ENCODE assay signal across 10 cellular contexts in the genomic region with DNA sequence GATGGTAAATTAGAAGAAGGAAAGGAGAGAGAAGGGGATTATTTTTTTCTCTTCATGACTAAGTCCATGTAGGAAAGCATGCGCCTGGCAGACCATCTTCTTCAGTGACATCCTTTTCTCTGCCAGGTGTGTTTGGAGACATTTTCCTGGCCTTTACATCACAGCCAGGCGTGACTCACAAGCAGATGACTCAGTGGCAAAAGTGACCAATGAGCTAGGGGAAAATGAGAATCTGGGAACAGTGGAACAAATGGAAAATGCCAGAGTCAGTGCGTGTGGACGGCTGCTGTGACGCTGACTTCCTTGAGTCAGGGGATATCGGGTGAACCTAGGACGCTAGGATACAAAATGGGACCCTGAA. TPM values are rescaled to one million over a fixed set of nuclear protein-coding genes. Genes with fewer than 3 reads are reported as not detected.
A peak's percentile ranks its signal among the peaks of the same experiment; 100 is the strongest.
DNase-seq lines count a peak whose midpoint lies in the region; ATAC-seq and TF ChIP-seq lines count a peak whose summit lies in the region.
"Had no signal": no experiment of that assay in that cellular context is flagged by ENCODE, and none has a peak within 500 bp of the region (broad histone marks: within the 10 kb centered on the region; RNA-seq: fewer than 3 reads in every experiment).

No MANE protein-coding gene starts in this region.

- TF ChIP-seq CTCF in activated CD8-positive, alpha-beta T cell treated with anti-CD3 and anti-CD28 coated beads for 36 hours (IDR thresholded peaks at IDR 0.05) = no peak
- no peak for TF ChIP-seq CTCF in thyroid gland (IDR thresholded peaks at IDR 0.05)

- intact Hi-C loops in activated CD8-positive, alpha-beta T cell treated with anti-CD3 and anti-CD28 coated beads for 36 hours (cut with micrococcal nuclease) = no loop called here
- intact Hi-C loops in thyroid gland (cut with DNase I) = no loop called here

- H3K4me3 ChIP-seq in stomach smooth muscle (ENCODE audit: low read length in 2 of 2) = peak overlapping the region in 1 of 2 donors; percentile 26
- H3K4me3 ChIP-seq in thyroid gland (replicated peaks in 1 of 3) = no peak overlapping the region

- H3K9me3 Mint-ChIP-seq in activated CD8-positive, alpha-beta T cell treated with anti-CD3 and anti-CD28 coated beads for 36 hours = no peaks in the 10 kb centered on the region
- H3K9me3 Mint-ChIP-seq in activated CD8-positive, alpha-beta T cell treated with anti-CD3 and anti-CD28 coated beads, Interleukin-2, amount 10 ng/mL, durations not matched to agents 7 days and 5 days (ENCODE audit: insufficient read depth) = no peaks in the 10 kb centered on the region

- POLR2A ChIA-PET in activated CD8-positive, alpha-beta T cell treated with anti-CD3 and anti-CD28 coated beads for 36 hours (lab: Charles Lee) = no interaction called here
- POLR2A ChIA-PET in activated CD8-positive, alpha-beta T cell treated with anti-CD3 and anti-CD28 coated beads, Interleukin-2, amount 10 ng/mL, durations not matched to agents 7 days and 5 days (lab: Charles Lee) = no interaction called here

- no peak overlapping the region for H3K9ac ChIP-seq in stomach smooth muscle (ENCODE audit: low read length in 2 of 2)

- peak overlapping the region; percentile 41 for H3K27ac ChIP-seq in stomach smooth muscle (ENCODE audit: low read length)
- H3K27ac ChIP-seq in thyroid gland = no peak overlapping the region

- no peaks in the 10 kb centered on the region for H3K27me3 ChIP-seq in stomach smooth muscle (ENCODE audit: control insufficient read depth in 1 of 2, insufficient read depth in 2 of 2, low read length in 2 of 2)
- no peaks in the 10 kb centered on the region for H3K27me3 ChIP-seq in thyroid gland

- H3K36me3 ChIP-seq in stomach smooth muscle (ENCODE audit: control insufficient read depth in 2 of 2, insufficient read depth in 2 of 2, low read length in 2 of 2) (peaks cover 2 to 7% of the 10 kb centered on the region in 2 donors), thyroid gland (no peaks in the 10 kb centered on the region)

- H3K27ac Mint-ChIP-seq in activated CD8-positive, alpha-beta T cell treated with anti-CD3 and anti-CD28 coated beads for 36 hours = no peak overlapping the region
- no peak overlapping the region for H3K27ac Mint-ChIP-seq in activated CD8-positive, alpha-beta T cell treated with anti-CD3 and anti-CD28 coated beads, Interleukin-2, amount 10 ng/mL, durations not matched to agents 7 days and 5 days

- H3K9me3 ChIP-seq in stomach smooth muscle (ENCODE audit: control insufficient read depth in 2 of 2, low read length in 2 of 2) (no peaks in the 10 kb centered on the region), thyroid gland (no peaks in the 10 kb centered on the region)

- H3K4me1 Mint-ChIP-seq in activated CD8-positive, alpha-beta T cell treated with anti-CD3 and anti-CD28 coated beads for 36 hours (ENCODE audit: low read depth) = peaks cover 9% of the 10 kb centered on the region
- no peaks in the 10 kb centered on the region for H3K4me1 Mint-ChIP-seq in activated CD8-positive, alpha-beta T cell treated with anti-CD3 and anti-CD28 coated beads, Interleukin-2, amount 10 ng/mL, durations not matched to agents 7 days and 5 days (ENCODE audit: low read depth)

- H3K27me3 Mint-ChIP-seq in activated CD8-positive, alpha-beta T cell treated with anti-CD3 and anti-CD28 coated beads for 36 hours = no peaks in the 10 kb centered on the region
- H3K27me3 Mint-ChIP-seq in activated CD8-positive, alpha-beta T cell treated with anti-CD3 and anti-CD28 coated beads, Interleukin-2, amount 10 ng/mL, durations not matched to agents 7 days and 5 days (ENCODE audit: low read depth) = no peaks in the 10 kb centered on the region

- CTCF ChIA-PET in activated CD8-positive, alpha-beta T cell treated with anti-CD3 and anti-CD28 coated beads for 36 hours (lab: Charles Lee) = no interaction called here
- CTCF ChIA-PET in activated CD8-positive, alpha-beta T cell treated with anti-CD3 and anti-CD28 coated beads, Interleukin-2, amount 10 ng/mL, durations not matched to agents 7 days and 5 days (lab: Charles Lee) = no interaction called here

- H3K4me3 Mint-ChIP-seq in activated CD8-positive, alpha-beta T cell treated with anti-CD3 and anti-CD28 coated beads for 36 hours = no peak overlapping the region
- H3K4me3 Mint-ChIP-seq in activated CD8-positive, alpha-beta T cell treated with anti-CD3 and anti-CD28 coated beads, Interleukin-2, amount 10 ng/mL, durations not matched to agents 7 days and 5 days = no peak overlapping the region

- WGBS in thyroid gland, 2 donors = 89 to 91% methylated on average over 7 of the region's 7 CpGs

- peak; percentile 25 for DNase-seq in activated CD8-positive, alpha-beta T cell treated with anti-CD3 and anti-CD28 coated beads for 36 hours
- no peak for DNase-seq in activated CD8-positive, alpha-beta T cell treated with anti-CD3 and anti-CD28 coated beads, Interleukin-2, amount 10 ng/mL, durations not matched to agents 7 days and 5 days
- DNase-seq in activated CD4-positive, alpha-beta T cell treated with anti-CD3 and anti-CD28 coated beads, Interleukin-2, amount 50 U/mL, for 4 hours = peak; percentile 17 to 24
- peak; percentile 28 for DNase-seq in fibroblast of the conjunctiva (ENCODE audit: low read depth)
- DNase-seq in NCI-H524 treated with DMSO at 0.1 percent for 48 hours (lab: John Stamatoyannopoulos, UW) = no peak
- DNase-seq in thyroid gland = no peak
- DNase-seq: cortex of kidney, Right ventricle myocardium superior had no signal

- H3K4me1 ChIP-seq in stomach smooth muscle (ENCODE audit: control insufficient read depth, insufficient read depth, low read length) (peaks cover 32% of the 10 kb centered on the region), thyroid gland (no peaks in the 10 kb centered on the region)

- no peak for TF ChIP-seq POLR2A in thyroid gland (IDR thresholded peaks at IDR 0.05)

- peaks cover 2% of the 10 kb centered on the region for H3K36me3 Mint-ChIP-seq in activated CD8-positive, alpha-beta T cell treated with anti-CD3 and anti-CD28 coated beads for 36 hours (ENCODE audit: low read depth)
- H3K36me3 Mint-ChIP-seq in activated CD8-positive, alpha-beta T cell treated with anti-CD3 and anti-CD28 coated beads, Interleukin-2, amount 10 ng/mL, durations not matched to agents 7 days and 5 days (ENCODE audit: low read depth) = no peaks in the 10 kb centered on the region

- ATAC-seq in activated CD8-positive, alpha-beta T cell treated with anti-CD3 and anti-CD28 coated beads for 36 hours = no peak
- no peak for ATAC-seq in activated CD8-positive, alpha-beta T cell treated with anti-CD3 and anti-CD28 coated beads, Interleukin-2, amount 10 ng/mL, durations not matched to agents 7 days and 5 days
- no peak for ATAC-seq in HG03378 (IDR thresholded peaks at IDR 0.05; ENCODE audit: unreplicated experiment)

RNA-seq across cellular contexts. Expression of gene KIAA0513, which starts 9.4 kb away (rescaled TPM):
- total RNA-seq in activated CD8-positive, alpha-beta T cell treated with anti-CD3 and anti-CD28 coated beads for 36 hours = 1 to 10 TPM; 3.9 to 5.3 TPM
- total RNA-seq in activated CD8-positive, alpha-beta T cell treated with anti-CD3 and anti-CD28 coated beads, Interleukin-2, amount 10 ng/mL, durations not matched to agents 7 days and 5 days = 1 to 10 TPM; 8.1 to 9.1 TPM
- total RNA-seq in thyroid gland = 1 to 10 TPM; 6.2 to 8.4 (median 7.5) TPM

RNA-seq across cellular contexts. Expression of gene ZDHHC7, which starts 25.7 kb away (rescaled TPM):
- total RNA-seq in activated CD8-positive, alpha-beta T cell treated with anti-CD3 and anti-CD28 coated beads for 36 hours = 10 to 100 TPM; 20.7 to 23.6 TPM
- 10 to 100 TPM; 28.1 to 28.7 TPM for total RNA-seq in activated CD8-positive, alpha-beta T cell treated with anti-CD3 and anti-CD28 coated beads, Interleukin-2, amount 10 ng/mL, durations not matched to agents 7 days and 5 days
- total RNA-seq in thyroid gland = 10 to 100 TPM; 49.8 to 59.2 (median 54.3) TPM

Comparison
In these comparisons a context has a peak if more than half of its experiments do, and no peak if none do; other contexts are left out.
1. DNase-seq: peak in activated CD8-positive, alpha-beta T cell treated with anti-CD3 and anti-CD28 coated beads for 36 hours (single experiment), activated CD4-positive, alpha-beta T cell treated with anti-CD3 and anti-CD28 coated beads, Interleukin-2, amount 50 U/mL, for 4 hours (2 of 2) and fibroblast of the conjunctiva (single experiment); none in activated CD8-positive, alpha-beta T cell treated with anti-CD3 and anti-CD28 coated beads, Interleukin-2, amount 10 ng/mL, durations not matched to agents 7 days and 5 days (single experiment), NCI-H524 treated with DMSO at 0.1 percent for 48 hours (single experiment) and thyroid gland (0 of 2).